In the genomic region with DNA sequence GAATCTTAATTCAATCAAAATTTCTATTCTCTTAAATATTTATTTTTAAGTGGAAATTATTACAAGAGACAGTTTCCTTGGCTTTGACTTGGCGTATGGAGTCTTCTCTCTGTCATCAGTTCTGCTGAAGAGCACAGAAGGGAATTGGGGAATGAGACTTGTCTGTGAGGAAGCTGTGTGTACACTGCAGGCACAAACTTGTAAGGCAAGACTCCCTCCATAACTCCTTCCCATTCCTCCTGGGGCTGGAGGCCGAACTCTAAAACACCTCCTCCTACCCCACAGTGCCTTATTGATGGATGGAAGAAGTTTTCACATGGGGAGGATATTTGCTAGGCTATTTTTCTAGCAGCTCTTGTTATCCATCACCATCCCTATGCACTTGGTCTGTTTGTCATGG, we compare ENCODE assay signal across 1 cellular context.
TF ChIP-seq lines count a peak whose summit lies in the region.

No MANE protein-coding gene starts in this region.

TF ChIP-seq in IMR-90, 13 proteins besides CTCF, POLR2A, EP300 and RAD21 (continued from another document):
- TF ChIP-seq RCOR1 (IDR thresholded peaks at IDR 0.05; ENCODE audit: insufficient replicate concordance, low read length) (no peak), FOS (IDR thresholded peaks at IDR 0.05; ENCODE audit: low read depth, low read length) (no peak)
